11 cellular contexts compared by ENCODE assay signal in the genomic region with DNA sequence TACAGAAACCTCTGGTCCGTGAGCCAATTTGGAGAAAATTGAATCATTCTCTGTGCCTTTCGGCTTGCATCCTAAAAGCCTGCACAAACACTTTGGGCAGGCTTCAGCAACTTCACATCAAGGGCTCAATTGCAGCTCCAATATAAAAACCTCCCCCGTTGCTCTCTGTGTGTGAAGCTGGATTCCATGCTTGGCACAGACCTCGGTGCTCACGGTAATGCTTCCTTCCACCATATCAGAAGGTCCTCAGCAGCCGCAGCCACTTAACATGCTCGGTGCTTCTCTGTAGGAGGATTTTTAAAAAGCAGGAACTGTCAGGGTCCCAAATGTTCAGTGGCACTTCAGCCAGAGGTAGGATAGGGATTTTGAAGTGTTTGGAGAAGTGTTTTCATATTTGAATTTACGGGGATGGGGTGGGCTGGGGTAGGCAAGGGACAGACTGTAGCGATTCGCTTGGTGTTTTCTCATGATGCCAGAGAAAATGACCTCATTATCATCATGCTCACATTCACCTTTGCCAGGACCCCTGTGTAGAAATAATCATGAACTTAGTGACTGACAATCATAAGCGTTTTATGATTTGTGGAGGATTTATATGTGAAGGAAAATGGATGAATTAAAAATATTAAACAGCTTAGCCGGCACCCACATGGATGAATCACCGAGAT.
DNase-seq lines count a peak whose midpoint lies in the region; ATAC-seq and TF ChIP-seq lines count a peak whose summit lies in the region.
"Had no signal": no experiment of that assay in that cellular context is flagged by ENCODE, and none has a peak within 500 bp of the region (broad histone marks: within the 10 kb centered on the region; RNA-seq: fewer than 3 reads in every experiment).

No MANE protein-coding gene starts in this region.

- intact Hi-C loops in left cardiac atrium (cut with DNase I) = no loop called here
- intact Hi-C loops in CD8-positive, alpha-beta T cell (cut with DNase I, micrococcal nuclease) = no loop called here

- POLR2A ChIA-PET in CD8-positive, alpha-beta T cell (lab: Charles Lee) = no interaction called here

- H2AFZ ChIP-seq in GM23248 = peak overlapping the region; percentile 34; the same call in 1 of the 2 replicates

- no peaks in the 10 kb centered on the region for H3K9me3 Mint-ChIP-seq in endodermal cell
- peaks cover 3% of the 10 kb centered on the region for H3K9me3 Mint-ChIP-seq in CD8-positive, alpha-beta T cell

- CTCF ChIA-PET in CD8-positive, alpha-beta T cell (lab: Charles Lee) = no interaction called here

- H3K27me3 ChIP-seq in GM23248 (replicated peaks; ENCODE audit: insufficient read depth) = 0 out of 2 replicates have a peak, but pooled peaks cover 7% of the 10 kb centered on the region
- H3K27me3 ChIP-seq in endocrine pancreas (ENCODE audit: control insufficient read depth, insufficient read depth, low read length) = no peaks in the 10 kb centered on the region
- H3K27me3 ChIP-seq in endodermal cell (ENCODE audit: control insufficient read depth, insufficient read depth, low read length, poor library complexity, severe bottlenecking) = no peaks in the 10 kb centered on the region
- no peaks in the 10 kb centered on the region for H3K27me3 ChIP-seq in CD8-positive, alpha-beta T cell (ENCODE audit: insufficient read depth, low read length)
- H3K27me3 ChIP-seq: uterus had no signal

- H3K9me3 ChIP-seq in GM23248 (ENCODE audit: low read depth) = no peaks in the 10 kb centered on the region
- no peaks in the 10 kb centered on the region for H3K9me3 ChIP-seq in endocrine pancreas (ENCODE audit: control insufficient read depth, low read length)
- no peaks in the 10 kb centered on the region for H3K9me3 ChIP-seq in endodermal cell (ENCODE audit: control insufficient read depth, low read length)
- H3K9me3 ChIP-seq in CD8-positive, alpha-beta T cell (ENCODE audit: low read length) = no peaks in the 10 kb centered on the region
- H3K9me3 ChIP-seq: uterus had no signal

- no peak overlapping the region for H3K4me3 Mint-ChIP-seq in endodermal cell
- no peak overlapping the region for H3K4me3 Mint-ChIP-seq in CD8-positive, alpha-beta T cell
- H3K4me3 Mint-ChIP-seq: activated CD4-positive, alpha-beta T cell treated with anti-CD3 and anti-CD28 coated beads, Interleukin-2, amount 10 ng/mL, durations not matched to agents 24 days and 14 days; activated naive CD8-positive, alpha-beta T cell had no signal

- no peaks in the 10 kb centered on the region for H3K4me1 ChIP-seq in GM23248 (ENCODE audit: insufficient read depth)
- no peaks in the 10 kb centered on the region for H3K4me1 ChIP-seq in endocrine pancreas (ENCODE audit: control insufficient read depth, insufficient read depth, low read length)
- no peaks in the 10 kb centered on the region for H3K4me1 ChIP-seq in endodermal cell (ENCODE audit: control insufficient read depth, insufficient read depth, low read length)
- no peaks in the 10 kb centered on the region for H3K4me1 ChIP-seq in CD8-positive, alpha-beta T cell (ENCODE audit: insufficient read depth, low read length)
- H3K4me1 ChIP-seq: uterus had no signal

- 3 to 4% methylated on average over 13 of the region's 13 CpGs for WGBS in GM23248 (ENCODE audit: low coverage in 1 of 2, low lambda C conversion rate in 2 of 2, missing lambda C conversion rate in 2 of 2), 2 experiments
- 95 to 98% methylated on average over 9 to 13 of the region's 13 CpGs for WGBS in endodermal cell (ENCODE audit: insufficient coverage in 1 of 2, insufficient read length in 1 of 2), 2 experiments

- H3K4me3 ChIP-seq in GM23248 (peak overlapping the region; percentile 37; the same call in 1 of the 2 replicates), endocrine pancreas (ENCODE audit: control insufficient read depth, insufficient read depth, low read length) (peak overlapping the region; percentile 73), endodermal cell (ENCODE audit: low read length) (no peak overlapping the region)
- H3K4me3 ChIP-seq in CD8-positive, alpha-beta T cell (ENCODE audit: low read depth, low read length) = no peak overlapping the region
- H3K4me3 ChIP-seq: uterus had no signal

- no peaks in the 10 kb centered on the region for H3F3A ChIP-seq in GM23248 (ENCODE audit: insufficient read depth)

- H3K36me3 ChIP-seq in GM23248 (ENCODE audit: low read depth) (no peaks in the 10 kb centered on the region), endocrine pancreas (ENCODE audit: control insufficient read depth, insufficient read depth, low read length) (no peaks in the 10 kb centered on the region), endodermal cell (ENCODE audit: control insufficient read depth, insufficient read depth, low read length) (no peaks in the 10 kb centered on the region)
- no peaks in the 10 kb centered on the region for H3K36me3 ChIP-seq in CD8-positive, alpha-beta T cell (ENCODE audit: insufficient read depth, low read length)
- H3K36me3 ChIP-seq: uterus had no signal

- H3K4me2 ChIP-seq in GM23248 (ENCODE audit: unreplicated experiment) = peak overlapping the region; percentile 41

- no peaks in the 10 kb centered on the region for H3K9me2 ChIP-seq in GM23248 (ENCODE audit: insufficient read depth)

- peaks cover 5% of the 10 kb centered on the region for H3K4me1 Mint-ChIP-seq in endodermal cell
- no peaks in the 10 kb centered on the region for H3K4me1 Mint-ChIP-seq in CD8-positive, alpha-beta T cell (ENCODE audit: low read depth)
- H3K4me1 Mint-ChIP-seq: activated CD4-positive, alpha-beta T cell treated with anti-CD3 and anti-CD28 coated beads, Interleukin-2, amount 10 ng/mL, durations not matched to agents 24 days and 14 days had no signal

- H4K20me1 ChIP-seq in GM23248 (ENCODE audit: insufficient read depth) = no peaks in the 10 kb centered on the region

- H3K36me3 Mint-ChIP-seq in endodermal cell (ENCODE audit: low read depth) = no peaks in the 10 kb centered on the region
- peaks cover 10% of the 10 kb centered on the region for H3K36me3 Mint-ChIP-seq in CD8-positive, alpha-beta T cell

- no peak for TF ChIP-seq CTCF in endodermal cell (conservative IDR thresholded peaks at IDR 0.05)
- no peak for TF ChIP-seq CTCF in CD8-positive, alpha-beta T cell (IDR thresholded peaks at IDR 0.05)

- in situ Hi-C loops in GM23248 (cut with MboI) = no loop called here

- no peaks in the 10 kb centered on the region for H3K27me3 Mint-ChIP-seq in endodermal cell (ENCODE audit: insufficient read depth)
- no peaks in the 10 kb centered on the region for H3K27me3 Mint-ChIP-seq in CD8-positive, alpha-beta T cell (ENCODE audit: low read depth)
- H3K27me3 Mint-ChIP-seq: activated CD4-positive, alpha-beta T cell treated with anti-CD3 and anti-CD28 coated beads, Interleukin-2, amount 10 ng/mL, durations not matched to agents 24 days and 14 days; activated naive CD8-positive, alpha-beta T cell had no signal

- DNase-seq in GM23248 (peak; percentile 26), NCI-H510A treated with DMSO at 0.1 percent for 48 hours (lab: John Stamatoyannopoulos, UW) (peak; percentile 62), putamen (ENCODE audit: low spot score) (peak; percentile 42), endodermal cell (no peak), left cardiac atrium (no peak)
- DNase-seq in CD8-positive, alpha-beta T cell = no peak
- DNase-seq: activated CD4-positive, alpha-beta T cell treated with anti-CD3 and anti-CD28 coated beads, Interleukin-2, amount 10 ng/mL, durations not matched to agents 24 days and 14 days had no signal

- H3K9ac ChIP-seq in GM23248 (no peak overlapping the region), endocrine pancreas (ENCODE audit: control insufficient read depth, insufficient read depth, low read length) (peak overlapping the region; percentile 40), endodermal cell (ENCODE audit: extremely low read depth, low read length, poor library complexity, severe bottlenecking) (no peak overlapping the region)

- no peak overlapping the region for H3K27ac ChIP-seq in GM23248
- H3K27ac ChIP-seq in endodermal cell (ENCODE audit: low read depth, low read length) = no peak overlapping the region
- no peak overlapping the region for H3K27ac ChIP-seq in CD8-positive, alpha-beta T cell (ENCODE audit: low read depth, low read length)
- H3K27ac ChIP-seq: uterus had no signal

- H3K79me2 ChIP-seq in GM23248 (ENCODE audit: insufficient read depth) = no peaks in the 10 kb centered on the region

- H3K27ac Mint-ChIP-seq in endodermal cell = no peak overlapping the region
- H3K27ac Mint-ChIP-seq in CD8-positive, alpha-beta T cell = no peak overlapping the region
- H3K27ac Mint-ChIP-seq: activated CD4-positive, alpha-beta T cell treated with anti-CD3 and anti-CD28 coated beads, Interleukin-2, amount 10 ng/mL, durations not matched to agents 24 days and 14 days; activated naive CD8-positive, alpha-beta T cell had no signal

- ATAC-seq in GM19452 (IDR thresholded peaks at IDR 0.05; ENCODE audit: unreplicated experiment) = no peak
- ATAC-seq in left cardiac atrium = no peak
- no peak for ATAC-seq in CD8-positive, alpha-beta T cell

Comparison
In these comparisons a context has a peak if more than half of its experiments do, and no peak if none do; other contexts are left out.
1. DNase-seq: peak in GM23248 (single experiment), NCI-H510A treated with DMSO at 0.1 percent for 48 hours (single experiment) and putamen (single experiment); none in endodermal cell (single experiment), left cardiac atrium (single experiment) and CD8-positive, alpha-beta T cell (0 of 7).
2. H3K4me3 ChIP-seq: peak in GM23248 (single experiment) and endocrine pancreas (single experiment); none in endodermal cell (single experiment) and CD8-positive, alpha-beta T cell (single experiment).